ENCODE assay signal across 8 cellular contexts in genomic region chr2:27264253-27264752, GRCh38. TPM values are rescaled to one million over a fixed set of nuclear protein-coding genes. Genes with fewer than 3 reads are reported as not detected.
DNase-seq lines count a peak whose midpoint lies in the region; ATAC-seq, FAIRE-seq and TF ChIP-seq lines count a peak whose summit lies in the region.

No MANE protein-coding gene starts in this region.

- H3K79me2 ChIP-seq in trophoblast cell (ENCODE audit: control insufficient read depth, insufficient read depth, low read length, poor library complexity): no peaks in the 10 kb centered on the region

- DNase-seq in RPMI8226 (peak; percentile 44), esophagus squamous epithelium (lab: John Stamatoyannopoulos, UW) (no peak), trophoblast cell (peak in 1 of 2 donors; percentile 9), NCI-H1048 (lab: John Stamatoyannopoulos, UW) (no peak), GM19239 (ENCODE audit: insufficient read length, low spot score) (no peak), substantia nigra (lab: John Stamatoyannopoulos, UW) (no peak)

- H3K4me2 ChIP-seq in trophoblast cell (ENCODE audit: low read length): peak overlapping the region; percentile 71

- H3K4me1 ChIP-seq in esophagus squamous epithelium: peaks cover 30 to 41% (median 32%) of the 10 kb centered on the region in 3 donors
- peaks cover 8 to 17% of the 10 kb centered on the region in 2 experiments for H3K4me1 ChIP-seq in trophoblast cell (ENCODE audit: control insufficient read depth in 1 of 2, insufficient read depth in 2 of 2, low read length in 2 of 2)

- H2AK5ac ChIP-seq in trophoblast cell (ENCODE audit: low read length): no peak overlapping the region

- H3K27me3 ChIP-seq in esophagus squamous epithelium (peaks cover 16 to 100% (median 28%) of the 10 kb centered on the region in 4 donors), trophoblast cell (ENCODE audit: insufficient read depth, low read length) (peaks cover 63% of the 10 kb centered on the region)

- H3K27ac ChIP-seq in esophagus squamous epithelium: no peak overlapping the region
- H3K27ac ChIP-seq in trophoblast cell (ENCODE audit: low read depth, low read length): no peak overlapping the region
- H3K27ac ChIP-seq in substantia nigra (ENCODE audit: low read depth, low read length, poor library complexity, severe bottlenecking): no peak overlapping the region

- H2BK12ac ChIP-seq in trophoblast cell (ENCODE audit: low read length): no peak overlapping the region

- 0% methylated on average over 21 to 22 of the region's 38 CpGs for WGBS in esophagus squamous epithelium, 2 donors
- WGBS in trophoblast cell (ENCODE audit: extremely low coverage, insufficient coverage, insufficient read length): no CpG with 5 or more reads among the region's 38 CpGs

- no peak for ATAC-seq in HG02981 (IDR thresholded peaks at IDR 0.05; ENCODE audit: unreplicated experiment)

- no peak overlapping the region for H3K18ac ChIP-seq in trophoblast cell (ENCODE audit: low read length)

- no peak for TF ChIP-seq POLR2A in esophagus squamous epithelium (IDR thresholded peaks at IDR 0.05)

- H3K4me3 ChIP-seq in GM12875 (ENCODE audit: low read depth, low read length) (peak overlapping the region; percentile 43), esophagus squamous epithelium (peak overlapping the region in 3 of 4 donors; percentile 7 to 61 (median 31)), trophoblast cell (ENCODE audit: low read depth, low read length) (no peak overlapping the region)

- H4K12ac ChIP-seq in trophoblast cell (ENCODE audit: low read depth, low read length): no peak overlapping the region

- no peak for FAIRE-seq in GM19239 (lab: Jason Lieb, UNC)

- no peak overlapping the region for H4K8ac ChIP-seq in trophoblast cell (ENCODE audit: low read depth, low read length)

- H3K36me3 ChIP-seq in esophagus squamous epithelium: no peaks in the 10 kb centered on the region
- no peaks in the 10 kb centered on the region for H3K36me3 ChIP-seq in trophoblast cell (ENCODE audit: control insufficient read depth in 1 of 2, insufficient read depth in 2 of 2, low read length in 2 of 2)

- no peak overlapping the region for H3K9ac ChIP-seq in trophoblast cell (ENCODE audit: low read length)

- H3K23ac ChIP-seq in trophoblast cell (ENCODE audit: low read length): no peak overlapping the region

- no peak overlapping the region for H3K14ac ChIP-seq in trophoblast cell (ENCODE audit: low read length)

- no peak overlapping the region for H4K91ac ChIP-seq in trophoblast cell (ENCODE audit: low read depth, low read length)

- H2BK120ac ChIP-seq in trophoblast cell (ENCODE audit: insufficient read depth, low read length, poor library complexity): no peak overlapping the region

- intact Hi-C loops in esophagus squamous epithelium (cut with DNase I): no loop called here

- no peak overlapping the region for H2AFZ ChIP-seq in trophoblast cell (ENCODE audit: insufficient read depth, low read length, poor library complexity)

- no peak overlapping the region for H3K4ac ChIP-seq in trophoblast cell (ENCODE audit: low read depth, low read length)

- no peaks in the 10 kb centered on the region for H3K9me3 ChIP-seq in esophagus squamous epithelium
- peaks cover 11% of the 10 kb centered on the region for H3K9me3 ChIP-seq in trophoblast cell (ENCODE audit: insufficient read depth, low read depth, low read length)

- TF ChIP-seq CTCF in GM12875 (IDR thresholded peaks at IDR 0.05; ENCODE audit: borderline replicate concordance, insufficient read depth, low read depth, low read length): no peak
- no peak for TF ChIP-seq CTCF in esophagus squamous epithelium (IDR thresholded peaks at IDR 0.05)

- no peak overlapping the region for H2BK5ac ChIP-seq in trophoblast cell (ENCODE audit: low read depth, low read length, poor library complexity)

- no peaks in the 10 kb centered on the region for H3K79me1 ChIP-seq in trophoblast cell (ENCODE audit: low read length)

RNA-seq across cellular contexts. Expression of gene SLC30A3, which starts 1.5 kb away (rescaled TPM):
- total RNA-seq in esophagus squamous epithelium: under 1 TPM in 2 of 4 donors, not detected in 2; 0.18 to 0.19 TPM
- polyA plus RNA-seq in trophoblast cell (2013): 3.3 and 4.0 TPM in 2 replicates

RNA-seq across cellular contexts. Expression of gene DNAJC5G, which starts 10.9 kb away (rescaled TPM):
- under 1 TPM in 1 of 4 donors, not detected in 3; 0.38 TPM for total RNA-seq in esophagus squamous epithelium
- polyA plus RNA-seq in trophoblast cell (2013): not detected in 2 replicates

RNA-seq across cellular contexts. Expression of gene TRIM54, which starts 17.9 kb away (rescaled TPM):
- not detected for total RNA-seq in esophagus squamous epithelium
- 0.06 TPM in 1 of 2 replicates, not detected in the other for polyA plus RNA-seq in trophoblast cell (2013)

RNA-seq across cellular contexts. Expression of gene UCN, which starts 43.9 kb away (rescaled TPM):
- total RNA-seq in esophagus squamous epithelium: 1 to 10 TPM in 1 of 4 donors, not detected in 3; 1.1 TPM
- 0.35 and 0.79 TPM in 2 replicates for polyA plus RNA-seq in trophoblast cell (2013)

RNA-seq across cellular contexts. Expression of gene CAD, which starts 47.1 kb away (rescaled TPM):
- 10 to 100 TPM; 17.6 to 34.5 (median 22.0) TPM for total RNA-seq in esophagus squamous epithelium
- polyA plus RNA-seq in trophoblast cell (2013): 14.7 and 15.5 TPM in 2 replicates
